Comparison of ENCODE assay signal across 10 cellular contexts in the genomic region with DNA sequence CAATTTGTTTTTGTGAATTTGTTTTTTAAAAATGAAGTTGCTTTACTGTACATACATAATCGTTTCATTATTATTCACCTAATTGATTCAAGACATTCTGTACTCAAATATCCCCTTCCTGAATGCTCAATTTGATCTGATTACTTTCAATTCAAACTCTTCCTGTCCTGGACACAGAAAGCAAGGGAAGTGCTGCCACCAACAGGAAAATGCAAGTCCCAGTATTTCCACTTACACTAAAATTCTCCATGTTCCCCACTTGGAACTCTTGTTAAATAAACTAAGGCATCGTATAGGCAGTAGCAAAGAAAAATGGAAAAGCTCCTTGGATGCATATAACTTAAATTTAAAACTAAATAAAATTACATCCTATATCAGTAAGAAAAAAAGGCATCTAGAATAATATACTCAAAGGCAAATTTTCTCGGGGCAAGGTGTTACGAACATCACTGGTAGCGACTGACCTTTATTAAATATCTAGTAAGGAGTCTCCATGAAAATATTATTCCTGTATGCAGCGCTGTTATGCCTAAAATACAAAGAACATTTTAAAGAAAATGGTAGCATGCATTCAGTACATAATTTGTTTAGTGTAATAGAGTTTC.
DNase-seq lines count a peak whose midpoint lies in the region; TF ChIP-seq lines count a peak whose summit lies in the region.
"Had no signal": no experiment of that assay in that cellular context is flagged by ENCODE, and none has a peak within 500 bp of the region (broad histone marks: within the 10 kb centered on the region; RNA-seq: fewer than 3 reads in every experiment).

No MANE protein-coding gene starts in this region.

- no peaks in the 10 kb centered on the region for H3K4me1 ChIP-seq in endodermal cell (ENCODE audit: control insufficient read depth, insufficient read depth, low read length)

- H3K4me1 Mint-ChIP-seq in endodermal cell, result peaks cover 9% of the 10 kb centered on the region

- no peaks in the 10 kb centered on the region for H3K36me3 ChIP-seq in endodermal cell (ENCODE audit: control insufficient read depth, insufficient read depth, low read length)
- H3K36me3 ChIP-seq: thoracic aorta had no signal

- no peaks in the 10 kb centered on the region for H3K27me3 Mint-ChIP-seq in endodermal cell (ENCODE audit: insufficient read depth)

- DNase-seq in NCI-H2081 (lab: John Stamatoyannopoulos, UW), result peak; percentile 32 to 56
- no peak for DNase-seq in NCI-H2081 treated with DMSO at 0.1 percent for 48 hours (lab: John Stamatoyannopoulos, UW)
- DNase-seq in NCI-H524 (lab: John Stamatoyannopoulos, UW), result peak; percentile 5 to 62
- DNase-seq in endodermal cell, result peak; percentile 63
- peak; percentile 11 for DNase-seq in putamen (ENCODE audit: low spot score)
- DNase-seq in NCI-H187 (lab: John Stamatoyannopoulos, UW), result no peak
- DNase-seq in NCI-H1048 (lab: John Stamatoyannopoulos, UW), result no peak
- no peak for DNase-seq in mesenteric fat pad (ENCODE audit: low spot score)
- DNase-seq: C1 segment of cervical spinal cord had no signal

- no peak overlapping the region for H3K4me3 Mint-ChIP-seq in endodermal cell

- peaks cover 6% of the 10 kb centered on the region for H3K9me3 ChIP-seq in endodermal cell (ENCODE audit: control insufficient read depth, low read length)
- H3K9me3 ChIP-seq: thoracic aorta had no signal

- H3K36me3 Mint-ChIP-seq in endodermal cell (ENCODE audit: low read depth), result no peaks in the 10 kb centered on the region

- H3K27me3 ChIP-seq in endodermal cell (ENCODE audit: control insufficient read depth, insufficient read depth, low read length, poor library complexity, severe bottlenecking), result no peaks in the 10 kb centered on the region

- no peak overlapping the region for H3K9ac ChIP-seq in endodermal cell (ENCODE audit: extremely low read depth, low read length, poor library complexity, severe bottlenecking)

- no peak overlapping the region for H3K4me3 ChIP-seq in endodermal cell (ENCODE audit: low read length)
- H3K4me3 ChIP-seq: thoracic aorta had no signal

- TF ChIP-seq CTCF in endodermal cell (conservative IDR thresholded peaks at IDR 0.05), result peak; percentile 81

- 72 to 97% methylated on average over 4 to 6 of the region's 6 CpGs for WGBS in endodermal cell (ENCODE audit: insufficient coverage in 1 of 2, insufficient read length in 1 of 2), 2 experiments

- H3K9me3 Mint-ChIP-seq in endodermal cell, result no peaks in the 10 kb centered on the region

- no peak overlapping the region for H3K27ac ChIP-seq in endodermal cell (ENCODE audit: low read depth, low read length)
- H3K27ac ChIP-seq: thoracic aorta had no signal

- H3K27ac Mint-ChIP-seq in endodermal cell, result no peak overlapping the region

Comparison
In these comparisons a context has a peak if more than half of its experiments do, and no peak if none do; other contexts are left out.
1. DNase-seq: peak in NCI-H2081 (2 of 2), NCI-H524 (2 of 2), endodermal cell (single experiment) and putamen (single experiment); none in NCI-H2081 treated with DMSO at 0.1 percent for 48 hours (single experiment), NCI-H187 (0 of 2), NCI-H1048 (single experiment) and mesenteric fat pad (single experiment).